ENCODE assay signal across 9 cellular contexts in genomic region chr9:108444400-108445358, GRCh38.
DNase-seq lines count a peak whose midpoint lies in the region; ATAC-seq and TF ChIP-seq lines count a peak whose summit lies in the region.
"Had no signal": no experiment of that assay in that cellular context is flagged by ENCODE, and none has a peak within 500 bp of the region (broad histone marks: within the 10 kb centered on the region; RNA-seq: fewer than 3 reads in every experiment).

No MANE protein-coding gene starts in this region.

- H3K27ac ChIP-seq in esophagus squamous epithelium, result peak overlapping the region; percentile 87 to 97 (median 92)

- 23 to 28% methylated on average over 5 of the region's 5 CpGs for WGBS in esophagus squamous epithelium, 2 donors

- H3K4me1 ChIP-seq in esophagus squamous epithelium, result peaks cover 0 to 65% (median 36%) of the 10 kb centered on the region in 3 donors

- H3K36me3 ChIP-seq in esophagus squamous epithelium, result no peaks in the 10 kb centered on the region

- no peak for TF ChIP-seq CTCF in esophagus squamous epithelium (IDR thresholded peaks at IDR 0.05)

- intact Hi-C loops in esophagus squamous epithelium (cut with DNase I), result no loop called here

- DNase-seq in GM04504 (ENCODE audit: low read depth) (peak; percentile 92), NCI-H774 (lab: John Stamatoyannopoulos, UW) (peak; percentile 89), esophagus squamous epithelium (lab: John Stamatoyannopoulos, UW) (no peak), skeletal muscle cell (ENCODE audit: low read depth) (peak; percentile 86), GF-D8 (lab: John Stamatoyannopoulos, UW) (no peak), NCI-H2227 treated with DMSO at 0.1 percent for 48 hours (lab: John Stamatoyannopoulos, UW) (no peak), hippocampal formation (lab: John Stamatoyannopoulos, UW) (no peak)

- no peak for ATAC-seq in GM18861 (IDR thresholded peaks at IDR 0.05; ENCODE audit: unreplicated experiment)
- ATAC-seq: GM12878 had no signal

- H3K9me3 ChIP-seq in esophagus squamous epithelium, result no peaks in the 10 kb centered on the region

- H3K27me3 ChIP-seq in esophagus squamous epithelium, result no peaks in the 10 kb centered on the region

- peak in 2 of 4 donors; percentile 37 to 67 for TF ChIP-seq POLR2A in esophagus squamous epithelium (IDR thresholded peaks at IDR 0.05)

- peak overlapping the region; percentile 32 to 61 (median 50) for H3K4me3 ChIP-seq in esophagus squamous epithelium
- no peak overlapping the region for H3K4me3 ChIP-seq in skeletal muscle cell (ENCODE audit: low read depth, low read length)
- H3K4me3 ChIP-seq: GM12878 had no signal

Comparison
In these comparisons a context has a peak if more than half of its experiments do, and no peak if none do; other contexts are left out.
1. DNase-seq: peak in GM04504 (single experiment), NCI-H774 (single experiment) and skeletal muscle cell (single experiment); none in esophagus squamous epithelium (single experiment), GF-D8 (single experiment), NCI-H2227 treated with DMSO at 0.1 percent for 48 hours (single experiment) and hippocampal formation (0 of 2).